ENCODE assay signal across 15 cellular contexts in genomic region chr16:81758376-81758775, GRCh38. TPM values are rescaled to one million over a fixed set of nuclear protein-coding genes. Genes with fewer than 3 reads are reported as not detected.
DNase-seq lines count a peak whose midpoint lies in the region; FAIRE-seq and TF ChIP-seq lines count a peak whose summit lies in the region.
"Had no signal": no experiment of that assay in that cellular context is flagged by ENCODE, and none has a peak within 500 bp of the region (broad histone marks: within the 10 kb centered on the region; RNA-seq: fewer than 3 reads in every experiment).

No MANE protein-coding gene starts in this region.

- H3K14ac ChIP-seq in mesenchymal stem cell (ENCODE audit: low read length in 2 of 2), result no peak overlapping the region

- no peak overlapping the region for H4K8ac ChIP-seq in mesenchymal stem cell (ENCODE audit: low read length)

- no peak overlapping the region for H2BK12ac ChIP-seq in mesenchymal stem cell (ENCODE audit: low read length in 2 of 2)

- H3K9me3 ChIP-seq in astrocyte (ENCODE audit: insufficient read depth, low read depth, low read length), result no peaks in the 10 kb centered on the region
- H3K9me3 ChIP-seq in mesenchymal stem cell (ENCODE audit: control insufficient read depth, low read length), result no peaks in the 10 kb centered on the region
- no peaks in the 10 kb centered on the region for H3K9me3 ChIP-seq in esophagus muscularis mucosa

- H3K4me2 ChIP-seq in astrocyte (ENCODE audit: low read length) (no peak overlapping the region), mesenchymal stem cell (ENCODE audit: low read length, poor library complexity, severe bottlenecking) (no peak overlapping the region)

- no peaks in the 10 kb centered on the region for H3K9me3 Mint-ChIP-seq in astrocyte (ENCODE audit: unreplicated experiment)
- H3K9me3 Mint-ChIP-seq: CD4-positive, alpha-beta T cell; T-cell had no signal

- H4K20me1 ChIP-seq in astrocyte (ENCODE audit: insufficient read depth, low read length), result no peaks in the 10 kb centered on the region

- no peak overlapping the region for H3K4me3 Mint-ChIP-seq in astrocyte (ENCODE audit: unreplicated experiment)
- H3K4me3 Mint-ChIP-seq: CD4-positive, alpha-beta T cell; neural crest cell; T-cell had no signal

- no peaks in the 10 kb centered on the region for H3K79me1 ChIP-seq in mesenchymal stem cell (replicated peaks; ENCODE audit: low read length, poor library complexity, severe bottlenecking)

- peaks cover 8% of the 10 kb centered on the region for H3K4me1 Mint-ChIP-seq in astrocyte (ENCODE audit: low read depth, unreplicated experiment)

- H2AFZ ChIP-seq in astrocyte (ENCODE audit: low read depth, low read length) (no peak overlapping the region), mesenchymal stem cell (ENCODE audit: low read depth, low read length) (no peak overlapping the region)

- TF ChIP-seq POLR2A in GM12891 (IDR thresholded peaks at IDR 0.05; ENCODE audit: low read depth, low read length), result no peak
- no peak for TF ChIP-seq POLR2A in esophagus muscularis mucosa (IDR thresholded peaks at IDR 0.05; ENCODE audit: low read depth)

- H3K18ac ChIP-seq in mesenchymal stem cell (ENCODE audit: low read depth in 1 of 2, low read length in 2 of 2), result no peak overlapping the region

- no peaks in the 10 kb centered on the region for H3K36me3 Mint-ChIP-seq in astrocyte (ENCODE audit: low read depth, unreplicated experiment)
- H3K36me3 Mint-ChIP-seq: T-cell had no signal

- no peak overlapping the region for H3K4me3 ChIP-seq in astrocyte (ENCODE audit: insufficient read depth, low read depth, low read length)
- no peak overlapping the region for H3K4me3 ChIP-seq in mesenchymal stem cell (ENCODE audit: insufficient read depth in 1 of 2, low read depth in 1 of 2, low read length in 2 of 2)
- no peak overlapping the region for H3K4me3 ChIP-seq in esophagus muscularis mucosa
- H3K4me3 ChIP-seq: lung had no signal

- H3K4me1 ChIP-seq in astrocyte (ENCODE audit: insufficient read depth, low read length) (no peaks in the 10 kb centered on the region), mesenchymal stem cell (ENCODE audit: control insufficient read depth, insufficient read depth, low read depth, low read length) (no peaks in the 10 kb centered on the region), esophagus muscularis mucosa (peaks cover 0 to 13% (median 6%) of the 10 kb centered on the region in 4 donors)

- TF ChIP-seq CTCF in astrocyte (IDR thresholded peaks at IDR 0.05; ENCODE audit: insufficient read depth, low read depth, low read length), result no peak
- TF ChIP-seq CTCF in esophagus muscularis mucosa (IDR thresholded peaks at IDR 0.05), result no peak

- H2BK5ac ChIP-seq in mesenchymal stem cell (ENCODE audit: low read depth, low read length, poor library complexity, severe bottlenecking), result no peak overlapping the region

- H3K9ac ChIP-seq in astrocyte (ENCODE audit: low read length), result no peak overlapping the region
- H3K9ac ChIP-seq in mesenchymal stem cell (ENCODE audit: low read length), result no peak overlapping the region

- H3K27ac ChIP-seq in astrocyte (ENCODE audit: low read depth, low read length) (no peak overlapping the region), mesenchymal stem cell (ENCODE audit: low read length, poor library complexity, severe bottlenecking) (no peak overlapping the region), esophagus muscularis mucosa (replicated peaks in 1 of 4) (no peak overlapping the region)

- H3K27me3 ChIP-seq in astrocyte (ENCODE audit: insufficient read depth, low read length), result no peaks in the 10 kb centered on the region
- H3K27me3 ChIP-seq in mesenchymal stem cell (ENCODE audit: control insufficient read depth in 1 of 2, insufficient read depth in 1 of 2, low read length in 2 of 2), result peaks cover 3 to 5% of the 10 kb centered on the region in 2 experiments
- H3K27me3 ChIP-seq in esophagus muscularis mucosa, result no peaks in the 10 kb centered on the region

- FAIRE-seq in GM12891 (lab: Jason Lieb, UNC) (peak; percentile 50), astrocyte (lab: Jason Lieb, UNC) (no peak)

- no peak overlapping the region for H3K4ac ChIP-seq in mesenchymal stem cell (ENCODE audit: low read depth in 1 of 2, low read length in 2 of 2)

- no peak overlapping the region for H2BK120ac ChIP-seq in mesenchymal stem cell (ENCODE audit: low read depth, low read length)

- no peak overlapping the region for H4K91ac ChIP-seq in mesenchymal stem cell (ENCODE audit: low read length)

- no peak for TF ChIP-seq EP300 in esophagus muscularis mucosa (IDR thresholded peaks at IDR 0.05)

- H2BK15ac ChIP-seq in mesenchymal stem cell (ENCODE audit: low read depth, poor library complexity, severe bottlenecking), result no peak overlapping the region

- peaks cover 2% of the 10 kb centered on the region for H3K27me3 Mint-ChIP-seq in astrocyte (ENCODE audit: low read depth, unreplicated experiment)
- H3K27me3 Mint-ChIP-seq: CD4-positive, alpha-beta T cell had no signal

- intact Hi-C loops in esophagus muscularis mucosa (cut with DNase I), result no loop called here
- intact Hi-C loops in posterior cingulate gyrus (cut with DNase I), result no loop called here

- H2AK5ac ChIP-seq in mesenchymal stem cell (ENCODE audit: low read length, severe bottlenecking), result no peak overlapping the region

- no peak overlapping the region for H3K27ac Mint-ChIP-seq in astrocyte (ENCODE audit: unreplicated experiment)
- H3K27ac Mint-ChIP-seq: CD4-positive, alpha-beta T cell; T-cell had no signal

- DNase-seq in GM12891 (ENCODE audit: insufficient read length, low spot score), result no peak
- DNase-seq in M059J (ENCODE audit: low read depth), result peak; percentile 56
- DNase-seq in astrocyte (ENCODE audit: low read depth), result peak; percentile 18
- peak; percentile 18 for DNase-seq in mesenchymal stem cell
- DNase-seq in hypothalamus (lab: John Stamatoyannopoulos, UW), result no peak
- DNase-seq in esophagus muscularis mucosa (ENCODE audit: extremely low spot score), result no peak
- no peak for DNase-seq in posterior cingulate gyrus
- DNase-seq in DMS153 treated with DMSO at 0.1 percent for 48 hours (lab: John Stamatoyannopoulos, UW; ENCODE audit: unreplicated experiment), result no peak
- DNase-seq: activated CD4-positive, alpha-beta T cell treated with anti-CD3 and anti-CD28 coated beads for 1 hour; activated T-cell treated with anti-CD3 and anti-CD28 coated beads for 4 hours; CD4-positive, alpha-beta T cell; cortex of kidney; T-cell had no signal

- no peaks in the 10 kb centered on the region for H3K79me2 ChIP-seq in astrocyte (ENCODE audit: insufficient read depth, low read length)

- H3K36me3 ChIP-seq in astrocyte (ENCODE audit: insufficient read depth, low read length), result no peaks in the 10 kb centered on the region
- no peaks in the 10 kb centered on the region for H3K36me3 ChIP-seq in mesenchymal stem cell (ENCODE audit: control insufficient read depth in 1 of 2, insufficient read depth in 2 of 2, low read depth in 1 of 2, low read length in 2 of 2)
- no peaks in the 10 kb centered on the region for H3K36me3 ChIP-seq in esophagus muscularis mucosa

- WGBS in mesenchymal stem cell, result 29% methylated on average over 2 of the region's 2 CpGs
- 34% methylated on average over 2 of the region's 2 CpGs for WGBS in esophagus muscularis mucosa

- no peak overlapping the region for H3K23ac ChIP-seq in mesenchymal stem cell (ENCODE audit: low read length in 2 of 2)

TF ChIP-seq in GM12891, 5 proteins besides CTCF, POLR2A, EP300 and RAD21:
- TF ChIP-seq SPI1 (IDR thresholded peaks at IDR 0.05; ENCODE audit: low read depth, low read length) (peak; percentile 90), PAX5 (IDR thresholded peaks at IDR 0.05; ENCODE audit: insufficient read depth, low read length, severe bottlenecking) (no peak)

RNA-seq across cellular contexts. Expression of gene PLCG2, which starts 20.7 kb away (rescaled TPM):
- polyA plus RNA-seq in GM12891 (2012; ENCODE audit: low read depth, missing spikeins), result 139 TPM
- 1.3 and 3.2 TPM in 2 replicates for total RNA-seq in M059J (2014; rRNA removed; shearing (Covaris generic))
- total RNA-seq in astrocyte, result 3.1 and 5.3 TPM in 2 replicates
- 0.21 TPM for polyA plus RNA-seq in mesenchymal stem cell (2013, experiment 1 of 2)
- polyA plus RNA-seq in mesenchymal stem cell (2013, experiment 2 of 2), result 0.41 TPM
- 10 to 100 TPM in 2 of 4 donors, 1 to 10 TPM in 2; 7.1 to 11.3 (median 9.9) TPM for total RNA-seq in esophagus muscularis mucosa

Comparison
In these comparisons a context has a peak if more than half of its experiments do, and no peak if none do; other contexts are left out.
1. DNase-seq: peak in M059J (single experiment), astrocyte (single experiment) and mesenchymal stem cell (single experiment); none in GM12891 (single experiment), hypothalamus (0 of 51), esophagus muscularis mucosa (single experiment), posterior cingulate gyrus (0 of 10) and DMS153 treated with DMSO at 0.1 percent for 48 hours (single experiment).